In the genomic region with DNA sequence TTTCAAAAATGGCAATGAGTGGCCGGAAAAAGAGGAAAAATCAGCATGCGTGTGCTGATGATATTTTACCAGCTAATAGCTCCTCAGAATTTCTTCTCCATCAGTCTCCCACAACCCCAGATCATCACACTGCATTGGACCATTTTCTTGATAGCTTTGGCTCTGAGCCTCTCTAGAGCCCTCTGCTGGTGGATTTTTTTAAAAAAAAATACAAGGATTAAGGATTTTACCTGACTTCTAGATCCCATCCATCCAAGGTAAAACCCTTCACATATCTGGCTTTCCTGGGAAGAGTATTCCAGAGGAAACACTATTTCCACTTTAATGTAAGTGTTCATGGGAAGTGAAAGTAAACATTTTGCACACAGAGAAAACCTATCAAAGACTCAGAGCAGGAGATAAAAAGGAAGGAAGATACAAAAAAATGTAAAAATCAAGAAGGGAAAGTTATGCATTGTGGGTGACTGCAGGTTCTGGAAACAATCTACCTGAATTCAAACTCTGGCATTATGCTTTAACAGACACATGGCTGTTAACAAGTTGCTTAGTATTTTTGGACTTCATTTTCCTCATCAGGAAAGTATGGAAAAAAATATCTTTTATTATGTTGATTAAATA, we compare ENCODE assay signal across 8 cellular contexts.
DNase-seq lines count a peak whose midpoint lies in the region; TF ChIP-seq lines count a peak whose summit lies in the region.

No MANE protein-coding gene starts in this region.

- TF ChIP-seq POLR2A in lower leg skin (IDR thresholded peaks at IDR 0.05): no peak

- intact Hi-C loops in lower leg skin (cut with DNase I; ENCODE audit: low total_unique reads): no loop called here

- peak; percentile 39 for TF ChIP-seq CTCF in GM10266 (IDR thresholded peaks at IDR 0.05; ENCODE audit: control insufficient read depth, insufficient read depth, low read depth, missing control alignments)
- TF ChIP-seq CTCF in osteoblast (IDR thresholded peaks at IDR 0.05; ENCODE audit: extremely low read depth, low read depth, low read length): peak; percentile 28
- no peak for TF ChIP-seq CTCF in lower leg skin (IDR thresholded peaks at IDR 0.05)

- WGBS in lower leg skin, 2 donors: 85 to 92% methylated on average over 2 of the region's 2 CpGs

- H3K27me3 ChIP-seq in osteoblast (ENCODE audit: insufficient read depth, low read length) (no peaks in the 10 kb centered on the region), MG63 (no peaks in the 10 kb centered on the region)

- H3K36me3 ChIP-seq in osteoblast (ENCODE audit: insufficient read depth, low read length) (no peaks in the 10 kb centered on the region), MG63 (no peaks in the 10 kb centered on the region)

- H3K9me3 ChIP-seq in osteoblast (ENCODE audit: low read depth, low read length) (no peaks in the 10 kb centered on the region), MG63 (no peaks in the 10 kb centered on the region)

- H2AFZ ChIP-seq in osteoblast (ENCODE audit: low read length): no peak overlapping the region

- H3K4me2 ChIP-seq in osteoblast (ENCODE audit: insufficient read depth, low read length): no peak overlapping the region

- H3K4me3 ChIP-seq in osteoblast (ENCODE audit: insufficient read depth, low read length) (no peak overlapping the region), MG63 (no peak overlapping the region), lower leg skin (ENCODE audit: low read depth, poor library complexity, severe bottlenecking) (no peak overlapping the region)

- H3K27ac ChIP-seq in osteoblast (ENCODE audit: low read depth, low read length): no peak overlapping the region

- no peaks in the 10 kb centered on the region for H3K79me2 ChIP-seq in osteoblast (ENCODE audit: insufficient read depth, low read length)

- H3K4me1 ChIP-seq in osteoblast (ENCODE audit: insufficient read depth, low read length): no peaks in the 10 kb centered on the region

- DNase-seq in GM10266 (ENCODE audit: extremely low spot score) (peak; percentile 12), LHCN-M2 (ENCODE audit: low read depth) (peak; percentile 0), cerebellar cortex (ENCODE audit: low spot score) (peak; percentile 26), osteoblast (ENCODE audit: insufficient read length, low spot score, missing footprints) (no peak), MG63 (no peak), lower leg skin (ENCODE audit: low spot score in 2 of 2) (no peak)
- no peak for DNase-seq in activated CD4-positive, alpha-beta T cell treated with anti-CD3 and anti-CD28 coated beads for 1 hour
- DNase-seq in activated effector memory CD4-positive, alpha-beta T cell treated with anti-CD3 and anti-CD28 coated beads, Interleukin-2, amount 50 U/mL, for 16 hours: no peak

- H4K20me1 ChIP-seq in osteoblast (ENCODE audit: insufficient read depth, low read length): no peaks in the 10 kb centered on the region

Comparison
In these comparisons a context has a peak if more than half of its experiments do, and no peak if none do; other contexts are left out.
1. DNase-seq: peak in GM10266 (single experiment), LHCN-M2 (single experiment) and cerebellar cortex (single experiment); none in osteoblast (single experiment), activated CD4-positive, alpha-beta T cell treated with anti-CD3 and anti-CD28 coated beads for 1 hour (single experiment), activated effector memory CD4-positive, alpha-beta T cell treated with anti-CD3 and anti-CD28 coated beads, Interleukin-2, amount 50 U/mL, for 16 hours (single experiment), MG63 (single experiment) and lower leg skin (0 of 2).
2. CTCF ChIP-seq: peak in GM10266 (single experiment) and osteoblast (single experiment); none in lower leg skin (0 of 3).